18 cellular contexts compared by ENCODE assay signal in genomic region chr1:94029135-94029993, GRCh38.
"Had no signal": no experiment of that assay in that cellular context is flagged by ENCODE, and none has a peak within 500 bp of the region (broad histone marks: within the 10 kb centered on the region; RNA-seq: fewer than 3 reads in every experiment).

No MANE protein-coding gene starts in this region.

- FAIRE-seq: HepG2, K562, RCC 7860 had no signal

- ATAC-seq: K562 had no signal

- DNase-seq: IMR-90, Kasumi-1, MM.1S, NCI-H1092 treated with DMSO at 0.1 percent for 48 hours, NCI-H1436, NCI-H187 treated with DMSO at 0.1 percent for 48 hours, NCI-H2029 treated with DMSO at 0.1 percent for 48 hours, NCI-H2171 treated with DMSO at 0.1 percent for 48 hours, NCI-H524, NCI-H69, NCI-H774, Right ventricle myocardium superior, RPMI8226, SIG-M5, SW 1271 had no signal
